ENCODE assay signal across 15 cellular contexts in the genomic region with DNA sequence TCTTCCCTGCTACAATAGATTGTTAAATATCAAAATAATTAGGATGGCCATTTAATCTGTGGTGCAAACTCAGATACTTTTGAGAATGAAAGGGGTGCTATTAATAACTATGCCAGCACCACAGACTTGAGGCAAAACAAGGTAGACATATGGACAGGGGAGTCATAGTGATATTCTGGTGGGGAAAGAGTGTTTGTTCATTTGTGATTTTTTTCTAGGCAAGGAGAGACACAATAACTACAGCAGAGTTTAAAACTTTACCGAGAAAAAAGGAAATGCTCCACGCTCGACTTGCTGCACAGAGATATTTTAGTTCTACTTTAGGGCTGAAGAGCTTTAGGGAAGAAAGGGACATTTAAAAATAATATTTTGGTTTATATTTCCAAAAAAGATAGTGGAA.
DNase-seq lines count a peak whose midpoint lies in the region; ATAC-seq and TF ChIP-seq lines count a peak whose summit lies in the region.
"Had no signal": no experiment of that assay in that cellular context is flagged by ENCODE, and none has a peak within 500 bp of the region (broad histone marks: within the 10 kb centered on the region; RNA-seq: fewer than 3 reads in every experiment).

No MANE protein-coding gene starts in this region.

- H3K4me3 Mint-ChIP-seq in activated naive CD8-positive, alpha-beta T cell treated with anti-CD3 and anti-CD28 coated beads for 36 hours = no peak overlapping the region
- H3K4me3 Mint-ChIP-seq: CD4-positive, alpha-beta memory T cell; stimulated activated naive CD8-positive, alpha-beta T cell treated with anti-CD3 and anti-CD28 coated beads, Interleukin-15, Interleukin-2, amounts not matched to agents 100 ng/mL and 50 ng/mL, for 24 hours; T-helper 17 cell had no signal

- H3K27ac ChIP-seq in DOHH2 (ENCODE audit: low read depth, low read length) (peak overlapping the region; percentile 77), trophoblast cell (ENCODE audit: low read depth, low read length) (no peak overlapping the region)
- H3K27ac ChIP-seq: neutrophil had no signal

- peaks cover 8% of the 10 kb centered on the region for H3F3A ChIP-seq in DOHH2 (ENCODE audit: control insufficient read depth, insufficient read depth)

- H2AFZ ChIP-seq in trophoblast cell (ENCODE audit: insufficient read depth, low read length, poor library complexity) = no peak overlapping the region

- ATAC-seq in GM19395 (IDR thresholded peaks at IDR 0.05; ENCODE audit: unreplicated experiment) (peak; percentile 72), HG02884 (IDR thresholded peaks at IDR 0.05; ENCODE audit: unreplicated experiment) (peak; percentile 51), HG03571 (IDR thresholded peaks at IDR 0.05; ENCODE audit: unreplicated experiment) (peak; percentile 80)
- ATAC-seq: T-helper 17 cell had no signal

- DNase-seq in stimulated activated CD4-positive, alpha-beta T cell treated with anti-CD3 and anti-CD28 coated beads, Interleukin-4, amount 100 ng/mL, for 4 hours = no peak
- DNase-seq in trophoblast cell = no peak
- DNase-seq in activated naive CD8-positive, alpha-beta T cell treated with anti-CD3 and anti-CD28 coated beads for 36 hours = no peak
- no peak for DNase-seq in activated effector memory CD4-positive, alpha-beta T cell treated with Interleukin-2 at 50 U/mL for 16 hours
- DNase-seq: CD4-positive, alpha-beta memory T cell; KBM-7; NCI-H1436; T-helper 17 cell had no signal

- no peak overlapping the region for H4K91ac ChIP-seq in trophoblast cell (ENCODE audit: low read depth, low read length)

- H3K27me3 Mint-ChIP-seq in activated naive CD8-positive, alpha-beta T cell treated with anti-CD3 and anti-CD28 coated beads for 36 hours = no peaks in the 10 kb centered on the region
- H3K27me3 Mint-ChIP-seq: CD4-positive, alpha-beta memory T cell; stimulated activated naive CD8-positive, alpha-beta T cell treated with anti-CD3 and anti-CD28 coated beads, Interleukin-15, Interleukin-2, amounts not matched to agents 100 ng/mL and 50 ng/mL, for 24 hours; T-helper 17 cell had no signal

- H3K27me3 ChIP-seq in DOHH2 (ENCODE audit: control insufficient read depth, low read length) (no peaks in the 10 kb centered on the region), trophoblast cell (ENCODE audit: insufficient read depth, low read length) (no peaks in the 10 kb centered on the region)
- H3K27me3 ChIP-seq: neutrophil had no signal

- WGBS in trophoblast cell (ENCODE audit: extremely low coverage, insufficient coverage, insufficient read length) = no CpG with 5 or more reads among the region's 3 CpGs

- no peak overlapping the region for H3K9ac ChIP-seq in trophoblast cell (ENCODE audit: low read length)

- no peak overlapping the region for H2BK5ac ChIP-seq in trophoblast cell (ENCODE audit: low read depth, low read length, poor library complexity)

- no peak for TF ChIP-seq CTCF in DOHH2 (IDR thresholded peaks at IDR 0.05; ENCODE audit: low read depth, low read length, poor library complexity, severe bottlenecking)

- H3K36me3 Mint-ChIP-seq in activated naive CD8-positive, alpha-beta T cell treated with anti-CD3 and anti-CD28 coated beads for 36 hours = no peaks in the 10 kb centered on the region
- H3K36me3 Mint-ChIP-seq: CD4-positive, alpha-beta memory T cell had no signal

- H4K20me1 ChIP-seq in DOHH2 (ENCODE audit: control insufficient read depth, insufficient read depth, low read depth, low read length) = no peaks in the 10 kb centered on the region

- H4K8ac ChIP-seq in trophoblast cell (ENCODE audit: low read depth, low read length) = no peak overlapping the region

- H3K27ac Mint-ChIP-seq in activated naive CD8-positive, alpha-beta T cell treated with anti-CD3 and anti-CD28 coated beads for 36 hours = no peak overlapping the region
- H3K27ac Mint-ChIP-seq: CD4-positive, alpha-beta memory T cell; stimulated activated naive CD8-positive, alpha-beta T cell treated with anti-CD3 and anti-CD28 coated beads, Interleukin-15, Interleukin-2, amounts not matched to agents 100 ng/mL and 50 ng/mL, for 24 hours; T-helper 17 cell had no signal

- H3K4me1 ChIP-seq in DOHH2 (ENCODE audit: control insufficient read depth, low read length) (peaks cover 44% of the 10 kb centered on the region), trophoblast cell (ENCODE audit: control insufficient read depth in 1 of 2, insufficient read depth in 2 of 2, low read length in 2 of 2) (no peaks in the 10 kb centered on the region)
- H3K4me1 ChIP-seq: HAP-1 had no signal

- H2AK5ac ChIP-seq in trophoblast cell (ENCODE audit: low read length) = no peak overlapping the region

- no peak overlapping the region for H2BK12ac ChIP-seq in trophoblast cell (ENCODE audit: low read length)

- no peak overlapping the region for H3K4ac ChIP-seq in trophoblast cell (ENCODE audit: low read depth, low read length)

- H3K23ac ChIP-seq in trophoblast cell (ENCODE audit: low read length) = no peak overlapping the region

- H3K4me1 Mint-ChIP-seq in activated naive CD8-positive, alpha-beta T cell treated with anti-CD3 and anti-CD28 coated beads for 36 hours = no peaks in the 10 kb centered on the region
- H3K4me1 Mint-ChIP-seq: CD4-positive, alpha-beta memory T cell; T-helper 17 cell had no signal

- H3K14ac ChIP-seq in trophoblast cell (ENCODE audit: low read length) = no peak overlapping the region

- H3K4me2 ChIP-seq in DOHH2 (ENCODE audit: low read length) (peak overlapping the region; percentile 90), trophoblast cell (ENCODE audit: low read length) (no peak overlapping the region)

- peaks cover 7% of the 10 kb centered on the region for H3K9me3 Mint-ChIP-seq in activated naive CD8-positive, alpha-beta T cell treated with anti-CD3 and anti-CD28 coated beads for 36 hours

- H3K4me3 ChIP-seq in DOHH2 (ENCODE audit: low read length) (peak overlapping the region; percentile 68), trophoblast cell (ENCODE audit: low read depth, low read length) (no peak overlapping the region)
- H3K4me3 ChIP-seq: HAP-1 had no signal

- no peaks in the 10 kb centered on the region for H3K9me3 ChIP-seq in DOHH2 (ENCODE audit: control insufficient read depth, insufficient read depth, low read length)
- no peaks in the 10 kb centered on the region for H3K9me3 ChIP-seq in trophoblast cell (ENCODE audit: insufficient read depth, low read depth, low read length)
- H3K9me3 ChIP-seq: HAP-1, neutrophil had no signal

- H3K36me3 ChIP-seq in DOHH2 (ENCODE audit: control insufficient read depth, low read length) (no peaks in the 10 kb centered on the region), trophoblast cell (ENCODE audit: control insufficient read depth in 1 of 2, insufficient read depth in 2 of 2, low read length in 2 of 2) (no peaks in the 10 kb centered on the region)
- H3K36me3 ChIP-seq: HAP-1, neutrophil had no signal

- no peaks in the 10 kb centered on the region for H3K79me1 ChIP-seq in trophoblast cell (ENCODE audit: low read length)

- no peak overlapping the region for H3K18ac ChIP-seq in trophoblast cell (ENCODE audit: low read length)

- no peaks in the 10 kb centered on the region for H3K79me2 ChIP-seq in DOHH2 (ENCODE audit: control insufficient read depth, low read length)
- no peaks in the 10 kb centered on the region for H3K79me2 ChIP-seq in trophoblast cell (ENCODE audit: control insufficient read depth, insufficient read depth, low read length, poor library complexity)

- H3K9me2 ChIP-seq in DOHH2 (replicated peaks; ENCODE audit: control insufficient read depth, low read length) = no peaks in the 10 kb centered on the region

- no peak overlapping the region for H4K12ac ChIP-seq in trophoblast cell (ENCODE audit: low read depth, low read length)

- H2BK120ac ChIP-seq in trophoblast cell (ENCODE audit: insufficient read depth, low read length, poor library complexity) = no peak overlapping the region
